ENCODE assay signal across 27 cellular contexts in the genomic region with DNA sequence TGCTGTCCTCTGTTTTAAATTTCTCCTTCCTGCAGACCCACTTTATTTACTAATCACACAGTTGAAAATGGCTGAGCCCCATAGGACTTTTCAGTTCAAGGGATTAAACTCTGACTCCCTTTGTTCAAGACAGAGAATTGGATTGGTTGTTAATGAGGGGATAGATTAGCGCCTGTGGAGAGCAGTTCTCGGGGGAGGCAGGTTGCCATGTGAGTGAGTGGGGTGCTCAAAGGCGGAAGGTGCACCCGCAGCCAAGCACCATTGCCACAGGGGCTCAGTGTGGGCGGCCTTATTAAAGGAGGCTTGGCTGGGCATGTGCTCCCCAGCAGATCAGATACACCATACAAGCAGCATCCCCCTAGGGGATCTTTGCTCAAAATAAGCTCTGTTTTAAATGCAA. TPM values are rescaled to one million over a fixed set of nuclear protein-coding genes. Genes with fewer than 3 reads are reported as not detected.
A peak's percentile ranks its signal among the peaks of the same experiment; 100 is the strongest.
DNase-seq lines count a peak whose midpoint lies in the region; ATAC-seq and FAIRE-seq lines count a peak whose summit lies in the region.
"Had no signal": no experiment of that assay in that cellular context is flagged by ENCODE, and none has a peak within 500 bp of the region (broad histone marks: within the 10 kb centered on the region; RNA-seq: fewer than 3 reads in every experiment).

No MANE protein-coding gene starts in this region.

- no peak overlapping the region for H3K27ac ChIP-seq in mesendoderm (ENCODE audit: low read depth, low read length)
- H3K27ac ChIP-seq: upper lobe of right lung had no signal

- no peak for FAIRE-seq in GM19239 (lab: Jason Lieb, UNC)
- FAIRE-seq: bronchial epithelial cell, HepG2 had no signal

- H4K5ac ChIP-seq in mesendoderm (ENCODE audit: low read length): no peak overlapping the region

- H3K9me3 Mint-ChIP-seq in effector memory CD8-positive, alpha-beta T cell: peaks cover 0 to 2% of the 10 kb centered on the region in 2 donors
- H3K9me3 Mint-ChIP-seq: activated T-cell treated with anti-CD3 and anti-CD28 coated beads, Interleukin-2, amount 50 U/mL, for 72 hours; nephron progenitor cell had no signal

- H3K23ac ChIP-seq in mesendoderm (ENCODE audit: low read length): no peak overlapping the region

- H3K4me1 ChIP-seq in mesendoderm (ENCODE audit: control insufficient read depth, low read depth, low read length): peaks cover 2% of the 10 kb centered on the region
- H3K4me1 ChIP-seq: upper lobe of right lung had no signal

- H3K79me1 ChIP-seq in mesendoderm (ENCODE audit: low read length): no peaks in the 10 kb centered on the region

- no peak overlapping the region for H4K8ac ChIP-seq in mesendoderm (ENCODE audit: low read depth, low read length)

- H3K36me3 Mint-ChIP-seq in effector memory CD8-positive, alpha-beta T cell (ENCODE audit: insufficient read depth): peaks cover 10% of the 10 kb centered on the region
- H3K36me3 Mint-ChIP-seq: activated CD8-positive, alpha-beta memory T cell treated with anti-CD3 and anti-CD28 coated beads, Interleukin-2, amount 10 ng/mL, durations not matched to agents 7 days and 5 days had no signal

- H2BK5ac ChIP-seq in mesendoderm (ENCODE audit: low read length): no peak overlapping the region

- H3K27me3 ChIP-seq in mesendoderm (ENCODE audit: insufficient read depth, low read length, poor library complexity): no peaks in the 10 kb centered on the region
- H3K27me3 ChIP-seq: upper lobe of right lung had no signal

- WGBS in mesendoderm (ENCODE audit: extremely low coverage, insufficient coverage, low lambda C conversion rate): no CpG with 5 or more reads among the region's 5 CpGs

- no peak overlapping the region for H3K4me3 ChIP-seq in mesendoderm (ENCODE audit: low read length)
- H3K4me3 ChIP-seq: upper lobe of right lung had no signal

- no peak overlapping the region for H2AK5ac ChIP-seq in mesendoderm (ENCODE audit: low read length)

- no peak overlapping the region for H2BK120ac ChIP-seq in mesendoderm (ENCODE audit: low read depth, low read length)

- peaks cover 22 to 32% of the 10 kb centered on the region in 2 donors for H3K4me1 Mint-ChIP-seq in effector memory CD8-positive, alpha-beta T cell (ENCODE audit: low read depth in 2 of 2)
- H3K4me1 Mint-ChIP-seq: T-helper 17 cell had no signal

- peak overlapping the region in 1 of 2 donors; percentile 6 for H3K4me3 Mint-ChIP-seq in effector memory CD8-positive, alpha-beta T cell
- H3K4me3 Mint-ChIP-seq: activated CD8-positive, alpha-beta memory T cell treated with anti-CD3 and anti-CD28 coated beads, Interleukin-2, amount 10 ng/mL, durations not matched to agents 7 days and 5 days; activated T-cell treated with anti-CD3 and anti-CD28 coated beads, Interleukin-2, amount 50 U/mL, for 72 hours; nephron progenitor cell; T-helper 17 cell had no signal

- ATAC-seq in effector memory CD8-positive, alpha-beta T cell (replicated peaks): no peak
- no peak for ATAC-seq in HG02938 (IDR thresholded peaks at IDR 0.05; ENCODE audit: unreplicated experiment)
- no peak for ATAC-seq in HG03108 (IDR thresholded peaks at IDR 0.05; ENCODE audit: unreplicated experiment)
- no peak for ATAC-seq in GM18511 (IDR thresholded peaks at IDR 0.05; ENCODE audit: unreplicated experiment)
- ATAC-seq: activated CD8-positive, alpha-beta memory T cell treated with anti-CD3 and anti-CD28 coated beads, Interleukin-2, amount 10 ng/mL, durations not matched to agents 7 days and 5 days; activated T-cell treated with anti-CD3 and anti-CD28 coated beads, Interleukin-2, amount 50 U/mL, for 72 hours; HepG2; T-helper 17 cell; upper lobe of right lung had no signal

- no peak overlapping the region for H3K4ac ChIP-seq in mesendoderm (ENCODE audit: low read depth, low read length)

- H3K4me2 ChIP-seq in mesendoderm (ENCODE audit: low read length): no peak overlapping the region

- H3K36me3 ChIP-seq in mesendoderm (ENCODE audit: control insufficient read depth, insufficient read depth, low read length): no peaks in the 10 kb centered on the region
- H3K36me3 ChIP-seq: upper lobe of right lung had no signal

- no peak overlapping the region for H3K56ac ChIP-seq in mesendoderm (ENCODE audit: low read length)

- H2BK15ac ChIP-seq in mesendoderm (replicated peaks; ENCODE audit: low read depth): no peak overlapping the region

- peak overlapping the region; percentile 59 to 72 for H3K27ac Mint-ChIP-seq in effector memory CD8-positive, alpha-beta T cell
- H3K27ac Mint-ChIP-seq: activated CD8-positive, alpha-beta memory T cell treated with anti-CD3 and anti-CD28 coated beads, Interleukin-2, amount 10 ng/mL, durations not matched to agents 7 days and 5 days; activated T-cell treated with anti-CD3 and anti-CD28 coated beads, Interleukin-2, amount 50 U/mL, for 72 hours; nephron progenitor cell; progenitor cell of endocrine pancreas had no signal

- DNase-seq in D341Med (ENCODE audit: low spot score) (peak; percentile 80), NCI-H1436 (lab: John Stamatoyannopoulos, UW) (peak; percentile 74), mesendoderm (peak; percentile 60), GM19239 (ENCODE audit: insufficient read length, low spot score) (no peak)
- no peak for DNase-seq in effector memory CD8-positive, alpha-beta T cell
- DNase-seq: activated CD4-positive, alpha-beta T cell treated with anti-CD3 and anti-CD28 coated beads, Interleukin-2, amount 50 U/mL, for 1 hour; activated CD8-positive, alpha-beta memory T cell treated with anti-CD3 and anti-CD28 coated beads, Interleukin-2, amount 10 ng/mL, durations not matched to agents 7 days and 5 days; activated naive CD4-positive, alpha-beta T cell treated with Interleukin-2 at 50 U/mL for 16 hours; activated T-cell treated with anti-CD3 and anti-CD28 coated beads, Interleukin-2, amount 50 U/mL, for 72 hours; amniotic stem cell; cortex of kidney; DMS79; H7; Kasumi-1; NCI-H187 treated with DMSO at 0.1 percent for 48 hours; NCI-H2227 treated with DMSO at 0.1 percent for 48 hours; nephron progenitor cell; RPMI8226; stimulated activated CD8-positive, alpha-beta memory T cell treated with anti-CD3 and anti-CD28 coated beads, Interleukin-4, amount 100 ng/mL, for 48 hours; T-helper 17 cell; upper lobe of right lung had no signal

- H3K79me2 ChIP-seq in mesendoderm (ENCODE audit: control insufficient read depth, insufficient read depth, low read length): no peaks in the 10 kb centered on the region

- H3K27me3 Mint-ChIP-seq in effector memory CD8-positive, alpha-beta T cell: peaks cover 5 to 11% of the 10 kb centered on the region in 2 donors
- H3K27me3 Mint-ChIP-seq: activated CD8-positive, alpha-beta memory T cell treated with anti-CD3 and anti-CD28 coated beads, Interleukin-2, amount 10 ng/mL, durations not matched to agents 7 days and 5 days had no signal

- no peak overlapping the region for H3K18ac ChIP-seq in mesendoderm (ENCODE audit: low read length)

- no peak overlapping the region for H3K9ac ChIP-seq in mesendoderm (ENCODE audit: low read length)

RNA-seq across cellular contexts. Expression of gene CBR4, which starts 7.9 kb away (rescaled TPM):
- 12.1 TPM for polyA plus RNA-seq in mesendoderm (2013, experiment 1 of 2)
- polyA plus RNA-seq in mesendoderm (2013, experiment 2 of 2): 12.3 TPM

Comparison
In these comparisons a context has a peak if more than half of its experiments do, and no peak if none do; other contexts are left out.
1. DNase-seq: peak in D341Med (single experiment), NCI-H1436 (single experiment) and mesendoderm (single experiment); none in effector memory CD8-positive, alpha-beta T cell (0 of 3) and GM19239 (single experiment).